24 cellular contexts compared by ENCODE assay signal in genomic region chr1:171357179-171357578, GRCh38. TPM values are rescaled to one million over a fixed set of nuclear protein-coding genes. Genes with fewer than 3 reads are reported as not detected.
"Had no signal": no experiment of that assay in that cellular context is flagged by ENCODE, and none has a peak within 500 bp of the region (broad histone marks: within the 10 kb centered on the region; RNA-seq: fewer than 3 reads in every experiment).

No MANE protein-coding gene starts in this region.

- H3K27ac ChIP-seq: colonic mucosa, heart left ventricle, neutrophil, psoas muscle, spleen, tibial artery, upper lobe of left lung, vagina had no signal

- H3K27me3 ChIP-seq: colonic mucosa, heart left ventricle, neutrophil, tibial artery, upper lobe of left lung, vagina had no signal

- H3K4me3 ChIP-seq: colonic mucosa, heart left ventricle, lung, psoas muscle, spleen, tibial artery, upper lobe of left lung, vagina had no signal

- FAIRE-seq: endothelial cell of umbilical vein had no signal

- H3K36me3 ChIP-seq: colonic mucosa, heart left ventricle, neutrophil, spleen, tibial artery, upper lobe of left lung, vagina had no signal

- H3K4me1 ChIP-seq: colonic mucosa, heart left ventricle, psoas muscle, spleen, upper lobe of left lung, vagina had no signal

- H3K9me3 ChIP-seq: colonic mucosa, neutrophil, psoas muscle, upper lobe of left lung, vagina had no signal

- DNase-seq: colonic mucosa; effector CD4-positive, alpha-beta T cell; endodermal cell; foreskin melanocyte; heart left ventricle; hippocampal formation; left ventricle myocardium superior; mesenchymal stem cell; midbrain; naive B cell; psoas muscle; spleen; stimulated activated CD4-positive, alpha-beta T cell treated with anti-CD3 and anti-CD28 coated beads, Interleukin-15, amount 100 ng/mL, for 24 hours; stimulated activated CD4-positive, alpha-beta T cell treated with anti-CD3 and anti-CD28 coated beads, Interleukin-1b, Interleukin-23, amount 100 ng/mL, for 48 hours; stimulated activated CD4-positive, alpha-beta T cell treated with anti-CD3 and anti-CD28 coated beads, Interleukin-4, amount 100 ng/mL, for 24 hours; tibial artery; upper lobe of left lung had no signal

- ATAC-seq: heart left ventricle; left ventricle myocardium superior; psoas muscle; sciatic nerve; stimulated activated memory B cell treated with anti-CD40 and anti-IgM and Interleukin-4, amounts not matched to agents 10 μg/mL and 1 μg/mL and 100 μg/mL, for 72 hours had no signal

RNA-seq across cellular contexts. Expression of gene FMO4, which starts 43.2 kb away (rescaled TPM):
- polyA plus RNA-seq: neural cell had no signal
